1 cellular context compared by ENCODE assay signal in the genomic region with DNA sequence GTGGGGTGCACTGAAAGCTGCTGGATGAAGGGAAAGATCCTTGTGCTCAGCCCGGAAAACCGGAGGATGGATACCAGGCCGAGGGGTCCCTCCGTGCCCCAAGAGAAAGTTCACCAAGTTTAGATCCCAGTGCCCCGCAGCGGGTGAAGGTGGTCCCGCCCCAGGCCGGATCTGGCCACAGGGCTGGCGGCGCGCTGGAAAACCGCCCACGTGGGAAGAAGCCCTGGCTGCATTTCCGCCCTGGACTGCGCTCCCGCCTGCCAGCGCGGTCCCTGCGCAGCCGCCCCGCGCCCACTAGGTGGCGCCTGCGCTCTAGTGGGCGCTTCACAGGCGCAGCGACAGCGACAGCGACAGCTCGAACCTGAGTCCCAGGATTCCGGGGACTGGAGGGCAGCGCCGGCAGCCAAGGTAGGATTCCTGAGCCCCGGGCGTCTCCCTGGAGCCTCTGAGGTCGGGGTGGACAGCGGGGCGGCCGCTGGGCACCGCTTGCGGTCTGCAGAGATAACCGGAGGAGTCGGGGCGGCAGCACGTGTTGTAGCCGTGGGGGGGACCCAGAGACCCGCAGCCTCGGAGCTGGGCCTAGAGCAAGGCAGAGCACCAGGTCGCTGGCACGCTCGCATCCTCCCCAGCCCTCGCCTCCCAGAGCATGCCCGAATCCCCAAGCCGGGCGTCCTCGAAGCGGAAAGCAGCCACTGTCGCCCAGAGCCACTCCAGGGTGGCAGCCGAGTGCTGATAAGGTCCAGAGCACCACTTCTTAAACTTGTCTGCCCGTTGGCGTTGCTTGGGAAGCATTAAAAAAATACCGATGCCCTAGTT.
TF ChIP-seq lines count a peak whose summit lies in the region.

A gene with protein sequence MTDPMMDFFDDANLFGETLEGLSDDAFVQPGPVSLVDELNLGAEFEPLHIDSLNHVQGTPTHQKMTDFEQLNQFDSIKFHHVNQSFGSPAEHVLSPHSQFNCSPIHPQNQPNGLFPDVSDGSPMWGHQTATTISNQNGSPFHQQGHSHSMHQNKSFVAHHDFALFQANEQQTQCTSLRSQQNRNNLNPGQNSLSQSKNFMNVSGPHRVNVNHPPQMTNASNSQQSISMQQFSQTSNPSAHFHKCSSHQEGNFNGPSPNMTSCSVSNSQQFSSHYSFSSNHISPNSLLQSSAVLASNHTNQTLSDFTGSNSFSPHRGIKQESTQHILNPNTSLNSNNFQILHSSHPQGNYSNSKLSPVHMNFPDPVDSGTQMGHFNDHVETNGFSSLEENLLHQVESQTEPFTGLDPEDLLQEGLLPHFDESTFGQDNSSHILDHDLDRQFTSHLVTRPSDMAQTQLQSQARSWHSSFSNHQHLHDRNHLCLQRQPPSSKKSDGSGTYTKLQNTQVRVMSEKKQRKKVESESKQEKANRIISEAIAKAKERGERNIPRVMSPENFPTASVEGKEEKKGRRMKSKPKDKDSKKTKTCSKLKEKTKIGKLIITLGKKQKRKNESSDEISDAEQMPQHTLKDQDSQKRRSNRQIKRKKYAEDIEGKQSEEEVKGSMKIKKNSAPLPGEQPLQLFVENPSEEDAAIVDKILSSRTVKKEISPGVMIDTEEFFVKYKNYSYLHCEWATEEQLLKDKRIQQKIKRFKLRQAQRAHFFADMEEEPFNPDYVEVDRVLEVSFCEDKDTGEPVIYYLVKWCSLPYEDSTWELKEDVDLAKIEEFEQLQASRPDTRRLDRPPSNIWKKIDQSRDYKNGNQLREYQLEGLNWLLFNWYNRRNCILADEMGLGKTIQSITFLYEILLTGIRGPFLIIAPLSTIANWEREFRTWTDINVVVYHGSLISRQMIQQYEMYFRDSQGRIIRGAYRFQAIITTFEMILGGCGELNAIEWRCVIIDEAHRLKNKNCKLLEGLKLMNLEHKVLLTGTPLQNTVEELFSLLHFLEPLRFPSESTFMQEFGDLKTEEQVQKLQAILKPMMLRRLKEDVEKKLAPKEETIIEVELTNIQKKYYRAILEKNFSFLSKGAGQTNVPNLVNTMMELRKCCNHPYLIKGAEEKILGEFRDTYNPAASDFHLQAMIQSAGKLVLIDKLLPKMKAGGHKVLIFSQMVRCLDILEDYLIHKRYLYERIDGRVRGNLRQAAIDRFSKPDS (N-terminal part only) (plus strand): TSS at position 322 of the 816 bp plus-strand sequence. CDS start 101,099 bp downstream, outside the sequence.

TF ChIP-seq in HepG2, 621 proteins besides CTCF, POLR2A, EP300 and RAD21 (continued from another document and continues in another):
- TF ChIP-seq CREM (IDR thresholded peaks at IDR 0.05) = no peak
- no peak for TF ChIP-seq CREM (CRISPR knock-in tag; IDR thresholded peaks at IDR 0.05)
- peak; percentile 65; the same call in 1 of the 2 replicates for TF ChIP-seq NCOA2 (CRISPR knock-in tag; IDR thresholded peaks at IDR 0.05)
- TF ChIP-seq EED (CRISPR knock-in tag; IDR thresholded peaks at IDR 0.05) = peak; percentile 79; the same call in 1 of the 2 replicates
- TF ChIP-seq KAT2B (IDR thresholded peaks at IDR 0.05; ENCODE audit: borderline replicate concordance, low read depth, low read length) = no peak
- TF ChIP-seq, protein P1, sequence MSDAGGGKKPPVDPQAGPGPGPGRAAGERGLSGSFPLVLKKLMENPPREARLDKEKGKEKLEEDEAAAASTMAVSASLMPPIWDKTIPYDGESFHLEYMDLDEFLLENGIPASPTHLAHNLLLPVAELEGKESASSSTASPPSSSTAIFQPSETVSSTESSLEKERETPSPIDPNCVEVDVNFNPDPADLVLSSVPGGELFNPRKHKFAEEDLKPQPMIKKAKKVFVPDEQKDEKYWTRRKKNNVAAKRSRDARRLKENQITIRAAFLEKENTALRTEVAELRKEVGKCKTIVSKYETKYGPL (CRISPR knock-in tag; IDR thresholded peaks at IDR 0.05) = no peak
- peak; percentile 94 for TF ChIP-seq POLR2G (IDR thresholded peaks at IDR 0.05; ENCODE audit: low read depth, low read length)
- TF ChIP-seq, protein P2, sequence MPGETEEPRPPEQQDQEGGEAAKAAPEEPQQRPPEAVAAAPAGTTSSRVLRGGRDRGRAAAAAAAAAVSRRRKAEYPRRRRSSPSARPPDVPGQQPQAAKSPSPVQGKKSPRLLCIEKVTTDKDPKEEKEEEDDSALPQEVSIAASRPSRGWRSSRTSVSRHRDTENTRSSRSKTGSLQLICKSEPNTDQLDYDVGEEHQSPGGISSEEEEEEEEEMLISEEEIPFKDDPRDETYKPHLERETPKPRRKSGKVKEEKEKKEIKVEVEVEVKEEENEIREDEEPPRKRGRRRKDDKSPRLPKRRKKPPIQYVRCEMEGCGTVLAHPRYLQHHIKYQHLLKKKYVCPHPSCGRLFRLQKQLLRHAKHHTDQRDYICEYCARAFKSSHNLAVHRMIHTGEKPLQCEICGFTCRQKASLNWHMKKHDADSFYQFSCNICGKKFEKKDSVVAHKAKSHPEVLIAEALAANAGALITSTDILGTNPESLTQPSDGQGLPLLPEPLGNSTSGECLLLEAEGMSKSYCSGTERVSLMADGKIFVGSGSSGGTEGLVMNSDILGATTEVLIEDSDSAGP (CRISPR knock-in tag; IDR thresholded peaks at IDR 0.05; ENCODE audit: borderline replicate concordance) = peak; percentile 97
- peak; percentile 96 for TF ChIP-seq ARID4A (CRISPR knock-in tag; IDR thresholded peaks at IDR 0.05; ENCODE audit: borderline replicate concordance)
- TF ChIP-seq PTBP1 (IDR thresholded peaks at IDR 0.05; ENCODE audit: low read depth, low read length, poor library complexity, severe bottlenecking) = no peak
- TF ChIP-seq, protein P3, sequence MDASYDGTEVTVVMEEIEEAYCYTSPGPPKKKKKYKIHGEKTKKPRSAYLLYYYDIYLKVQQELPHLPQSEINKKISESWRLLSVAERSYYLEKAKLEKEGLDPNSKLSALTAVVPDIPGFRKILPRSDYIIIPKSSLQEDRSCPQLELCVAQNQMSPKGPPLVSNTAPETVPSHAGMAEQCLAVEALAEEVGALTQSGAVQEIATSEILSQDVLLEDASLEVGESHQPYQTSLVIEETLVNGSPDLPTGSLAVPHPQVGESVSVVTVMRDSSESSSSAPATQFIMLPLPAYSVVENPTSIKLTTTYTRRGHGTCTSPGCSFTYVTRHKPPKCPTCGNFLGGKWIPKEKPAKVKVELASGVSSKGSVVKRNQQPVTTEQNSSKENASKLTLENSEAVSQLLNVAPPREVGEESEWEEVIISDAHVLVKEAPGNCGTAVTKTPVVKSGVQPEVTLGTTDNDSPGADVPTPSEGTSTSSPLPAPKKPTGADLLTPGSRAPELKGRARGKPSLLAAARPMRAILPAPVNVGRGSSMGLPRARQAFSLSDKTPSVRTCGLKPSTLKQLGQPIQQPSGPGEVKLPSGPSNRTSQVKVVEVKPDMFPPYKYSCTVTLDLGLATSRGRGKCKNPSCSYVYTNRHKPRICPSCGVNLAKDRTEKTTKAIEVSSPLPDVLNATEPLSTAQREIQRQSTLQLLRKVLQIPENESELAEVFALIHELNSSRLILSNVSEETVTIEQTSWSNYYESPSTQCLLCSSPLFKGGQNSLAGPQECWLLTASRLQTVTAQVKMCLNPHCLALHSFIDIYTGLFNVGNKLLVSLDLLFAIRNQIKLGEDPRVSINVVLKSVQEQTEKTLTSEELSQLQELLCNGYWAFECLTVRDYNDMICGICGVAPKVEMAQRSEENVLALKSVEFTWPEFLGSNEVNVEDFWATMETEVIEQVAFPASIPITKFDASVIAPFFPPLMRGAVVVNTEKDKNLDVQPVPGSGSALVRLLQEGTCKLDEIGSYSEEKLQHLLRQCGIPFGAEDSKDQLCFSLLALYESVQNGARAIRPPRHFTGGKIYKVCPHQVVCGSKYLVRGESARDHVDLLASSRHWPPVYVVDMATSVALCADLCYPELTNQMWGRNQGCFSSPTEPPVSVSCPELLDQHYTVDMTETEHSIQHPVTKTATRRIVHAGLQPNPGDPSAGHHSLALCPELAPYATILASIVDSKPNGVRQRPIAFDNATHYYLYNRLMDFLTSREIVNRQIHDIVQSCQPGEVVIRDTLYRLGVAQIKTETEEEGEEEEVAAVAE (CRISPR knock-in tag; IDR thresholded peaks at IDR 0.05; ENCODE audit: borderline replicate concordance) = peak; percentile 94; the same call in 1 of the 2 replicates
- TF ChIP-seq, protein P4, sequence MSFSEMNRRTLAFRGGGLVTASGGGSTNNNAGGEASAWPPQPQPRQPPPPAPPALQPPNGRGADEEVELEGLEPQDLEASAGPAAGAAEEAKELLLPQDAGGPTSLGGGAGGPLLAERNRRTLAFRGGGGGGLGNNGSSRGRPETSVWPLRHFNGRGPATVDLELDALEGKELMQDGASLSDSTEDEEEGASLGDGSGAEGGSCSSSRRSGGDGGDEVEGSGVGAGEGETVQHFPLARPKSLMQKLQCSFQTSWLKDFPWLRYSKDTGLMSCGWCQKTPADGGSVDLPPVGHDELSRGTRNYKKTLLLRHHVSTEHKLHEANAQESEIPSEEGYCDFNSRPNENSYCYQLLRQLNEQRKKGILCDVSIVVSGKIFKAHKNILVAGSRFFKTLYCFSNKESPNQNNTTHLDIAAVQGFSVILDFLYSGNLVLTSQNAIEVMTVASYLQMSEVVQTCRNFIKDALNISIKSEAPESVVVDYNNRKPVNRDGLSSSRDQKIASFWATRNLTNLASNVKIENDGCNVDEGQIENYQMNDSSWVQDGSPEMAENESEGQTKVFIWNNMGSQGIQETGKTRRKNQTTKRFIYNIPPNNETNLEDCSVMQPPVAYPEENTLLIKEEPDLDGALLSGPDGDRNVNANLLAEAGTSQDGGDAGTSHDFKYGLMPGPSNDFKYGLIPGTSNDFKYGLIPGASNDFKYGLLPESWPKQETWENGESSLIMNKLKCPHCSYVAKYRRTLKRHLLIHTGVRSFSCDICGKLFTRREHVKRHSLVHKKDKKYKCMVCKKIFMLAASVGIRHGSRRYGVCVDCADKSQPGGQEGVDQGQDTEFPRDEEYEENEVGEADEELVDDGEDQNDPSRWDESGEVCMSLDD (CRISPR knock-in tag; IDR thresholded peaks at IDR 0.05; ENCODE audit: borderline replicate concordance) = peak; percentile 83
- peak; percentile 78 for TF ChIP-seq ISX (CRISPR knock-in tag; conservative IDR thresholded peaks at IDR 0.05)
- TF ChIP-seq ZSCAN20 (CRISPR knock-in tag; IDR thresholded peaks at IDR 0.05; ENCODE audit: borderline replicate concordance) = peak; percentile 94
- peak; percentile 92 for TF ChIP-seq ZNF124 (CRISPR knock-in tag; IDR thresholded peaks at IDR 0.05)
- TF ChIP-seq KLF9 (CRISPR knock-in tag; IDR thresholded peaks at IDR 0.05; ENCODE audit: low read depth) = peak; percentile 87
- TF ChIP-seq ZNF263 (CRISPR knock-in tag; IDR thresholded peaks at IDR 0.05) = peak; percentile 80; the same call in 1 of the 2 replicates
- TF ChIP-seq RERE (CRISPR knock-in tag; IDR thresholded peaks at IDR 0.05; ENCODE audit: low read depth) = no peak; the same call in none of the 2 replicates
